In genomic region chr12:30835216-30835615, GRCh38 we compare ENCODE assay signal across 18 cellular contexts.
DNase-seq lines count a peak whose midpoint lies in the region; ATAC-seq, FAIRE-seq and TF ChIP-seq lines count a peak whose summit lies in the region.
"Had no signal": no experiment of that assay in that cellular context is flagged by ENCODE, and none has a peak within 500 bp of the region (broad histone marks: within the 10 kb centered on the region; RNA-seq: fewer than 3 reads in every experiment).

No MANE protein-coding gene starts in this region.

- H4K20me1 ChIP-seq in H9 (ENCODE audit: control insufficient read depth, insufficient read depth, insufficient read length) (no peaks in the 10 kb centered on the region), K562 (replicated peaks; ENCODE audit: control insufficient read depth, insufficient read depth, low read length) (no peaks in the 10 kb centered on the region)
- H4K20me1 ChIP-seq: BLaER1 treated with 17β-estradiol and CSF1 and Interleukin-3, amounts not matched to agents 10 nM and 100 nM had no signal

- H3K4me1 ChIP-seq in H9 (ENCODE audit: insufficient read depth, low read length) (no peaks in the 10 kb centered on the region; the same call in 1 of the 2 replicates), K562 (replicated peaks in 1 of 2; ENCODE audit: control insufficient read depth in 2 of 2, insufficient read depth in 2 of 2, low read length in 2 of 2) (peaks cover 0 to 2% of the 10 kb centered on the region in 2 experiments; a peak in 1 of 5 replicates), gastroesophageal sphincter (no peaks in the 10 kb centered on the region)
- H3K4me1 ChIP-seq: BLaER1 treated with 17β-estradiol and CSF1 and Interleukin-3, amounts not matched to agents 10 nM and 100 nM had no signal

- no peak overlapping the region for H3K18ac ChIP-seq in H9 (ENCODE audit: insufficient read length, low read depth, low read length)

- peaks cover 15% of the 10 kb centered on the region for H3K27me3 Mint-ChIP-seq in H9 (ENCODE audit: low read depth)

- TF ChIP-seq POLR2A in K562 (conservative IDR thresholded peaks at IDR 0.05): no peak
- no peak for TF ChIP-seq POLR2A in gastroesophageal sphincter (IDR thresholded peaks at IDR 0.05)
- TF ChIP-seq POLR2A in GM12892 (IDR thresholded peaks at IDR 0.05; ENCODE audit: low read depth, low read length): no peak

- POLR2A ChIA-PET in K562 (lab: Yijun Ruan, JAX): no interaction called here

- no peak overlapping the region for H3K9ac ChIP-seq in H9 (ENCODE audit: extremely low read depth, insufficient read length, low read length)
- H3K9ac ChIP-seq in K562 (ENCODE audit: insufficient read depth in 1 of 2, low read depth in 2 of 2, low read length in 2 of 2): no peak overlapping the region
- H3K9ac ChIP-seq: BLaER1 treated with 17β-estradiol and CSF1 and Interleukin-3, amounts not matched to agents 10 nM and 100 nM had no signal

- no peak for TF ChIP-seq CTCF in H9 (conservative IDR thresholded peaks at IDR 0.05)
- TF ChIP-seq CTCF in K562 (IDR thresholded peaks at IDR 0.05 in 2 of 3, conservative IDR thresholded peaks at IDR 0.05 in 1 of 3; ENCODE audit: insufficient read depth in 2 of 3, low read depth in 1 of 3, low read length in 3 of 3): no peak
- no peak for TF ChIP-seq CTCF in gastroesophageal sphincter (IDR thresholded peaks at IDR 0.05)

- H3K9me1 ChIP-seq in K562 (ENCODE audit: control insufficient read depth, insufficient read depth, low read length): no peaks in the 10 kb centered on the region

- no peak overlapping the region for H3K14ac ChIP-seq in H9 (ENCODE audit: insufficient read depth, low read length)

- no peaks in the 10 kb centered on the region for H3K36me3 ChIP-seq in K562 (ENCODE audit: control insufficient read depth, insufficient read depth, low read length)
- no peaks in the 10 kb centered on the region for H3K36me3 ChIP-seq in gastroesophageal sphincter
- H3K36me3 ChIP-seq: BLaER1 treated with 17β-estradiol and CSF1 and Interleukin-3, amounts not matched to agents 10 nM and 100 nM had no signal

- ATAC-seq in K562: no peak
- no peak for ATAC-seq in gastroesophageal sphincter
- ATAC-seq in GM18873 (IDR thresholded peaks at IDR 0.05; ENCODE audit: low FRiP score, unreplicated experiment): no peak
- ATAC-seq: CD8-positive, alpha-beta T cell; GM23338; HCT116 had no signal

- H3T11ph ChIP-seq in H9 (ENCODE audit: low read length): no peak overlapping the region

- no peak overlapping the region for H4K91ac ChIP-seq in H9 (ENCODE audit: insufficient read length, low read depth, low read length)

- H2BK5ac ChIP-seq in H9 (ENCODE audit: insufficient read length, low read length): no peak overlapping the region

- no peak overlapping the region for H3K4ac ChIP-seq in H9 (ENCODE audit: low read depth, low read length)

- H2BK20ac ChIP-seq in H9 (ENCODE audit: low read depth, low read length, poor library complexity, severe bottlenecking): no peak overlapping the region

- H3K27ac ChIP-seq in H9 (ENCODE audit: insufficient read length, low read depth, low read length) (no peak overlapping the region), K562 (ENCODE audit: extremely low read depth, low read depth, low read length) (no peak overlapping the region), gastroesophageal sphincter (no peak overlapping the region)
- H3K27ac ChIP-seq: BLaER1 treated with 17β-estradiol and CSF1 and Interleukin-3, amounts not matched to agents 10 nM and 100 nM had no signal

- no peak overlapping the region for H2AK5ac ChIP-seq in H9 (ENCODE audit: insufficient read length, low read length)

- H3K79me2 ChIP-seq in H9 (ENCODE audit: insufficient read depth, low read length) (no peaks in the 10 kb centered on the region), K562 (ENCODE audit: control insufficient read depth, insufficient read depth, low read length) (no peaks in the 10 kb centered on the region)

- DNase-seq in H9 (peak; percentile 12), K562 (ENCODE audit: extremely low read depth in 1 of 4, low spot score in 3 of 4) (no peak), left kidney (ENCODE audit: low read depth, low spot score) (peak; percentile 14), GM12892 (ENCODE audit: insufficient read length) (no peak)
- no peak for DNase-seq in activated CD4-positive, alpha-beta T cell treated with anti-CD3 and anti-CD28 coated beads, Interleukin-2, amount 50 U/mL, for 48 hours
- DNase-seq: 8988T; Calu3; CD8-positive, alpha-beta T cell; DMS79 treated with DMSO at 0.1 percent for 48 hours; GF-D8; HFFc6 had no signal

- no peaks in the 10 kb centered on the region for H3K79me1 ChIP-seq in H9 (ENCODE audit: insufficient read depth, low read depth, low read length, poor library complexity, severe bottlenecking)

- H2AFZ ChIP-seq in H9 (ENCODE audit: low read length): no peak overlapping the region
- H2AFZ ChIP-seq in K562 (ENCODE audit: low read depth, low read length): peak overlapping the region; percentile 39; the same call in 1 of the 2 replicates
- H2AFZ ChIP-seq: GM23338 had no signal

- H3K4me2 ChIP-seq in H9 (ENCODE audit: insufficient read depth, insufficient read length, low read length): no peak overlapping the region
- H3K4me2 ChIP-seq in K562 (ENCODE audit: insufficient read depth, low read length): no peak overlapping the region
- H3K4me2 ChIP-seq: GM23338 had no signal

- H2BK12ac ChIP-seq in H9 (ENCODE audit: insufficient read length, low read depth, low read length): no peak overlapping the region

- no peak overlapping the region for H2BK15ac ChIP-seq in H9 (ENCODE audit: low read depth, low read length)

- peaks cover 9 to 11% of the 10 kb centered on the region in 2 experiments; a peak in 3 of 4 replicates for H3K4me1 Mint-ChIP-seq in H9
- H3K4me1 Mint-ChIP-seq: B cell had no signal

- no peak overlapping the region for H2BK120ac ChIP-seq in H9 (ENCODE audit: low read depth, low read length, poor library complexity, severe bottlenecking)

- in situ Hi-C loops in K562 (cut with MboI): no loop called here

- FAIRE-seq in K562 (lab: Jason Lieb, UNC) (no peak), GM12892 (lab: Jason Lieb, UNC) (no peak)
- FAIRE-seq: H54 had no signal

- no peak for TF ChIP-seq RAD21 in K562 (CRISPR knock-in tag; conservative IDR thresholded peaks at IDR 0.05 in 1 of 2, IDR thresholded peaks at IDR 0.05 in 1 of 2)

- H3K36me3 Mint-ChIP-seq in H9 (ENCODE audit: insufficient read depth in 1 of 3, low read depth in 3 of 3): peaks cover 0 to 9% (median 4%) of the 10 kb centered on the region in 3 experiments; a peak in 2 of 7 replicates
- H3K36me3 Mint-ChIP-seq: CD8-positive, alpha-beta T cell had no signal

- CTCF ChIA-PET in K562 (lab: Yijun Ruan, JAX; ENCODE audit: low intra/inter-chr PET ratio): no interaction called here

- no peaks in the 10 kb centered on the region for H3K23me2 ChIP-seq in H9 (ENCODE audit: insufficient read length, low read depth, low read length, poor library complexity, severe bottlenecking)

- WGBS in H9 (ENCODE audit: extremely low coverage, insufficient read length, low lambda C conversion rate): no CpG with 5 or more reads among the region's 4 CpGs
- 3% methylated on average over 4 of the region's 4 CpGs for WGBS in K562 (ENCODE audit: insufficient coverage, low coverage, missing lambda C conversion rate)
- WGBS in gastroesophageal sphincter (ENCODE audit: low coverage in 1 of 2), 2 donors: 69 to 77% methylated on average over 4 of the region's 4 CpGs

- no peak overlapping the region for H3K4me3 Mint-ChIP-seq in H9
- H3K4me3 Mint-ChIP-seq: B cell; CD8-positive, alpha-beta T cell; GM23338; HFFc6 had no signal

- BruUV-seq in K562 (replicated peaks; lab: Mats Ljungman, UMichigan): no TSS peak

- no peak overlapping the region for H4K8ac ChIP-seq in H9 (replicated peaks; ENCODE audit: insufficient read length, low read depth, low read length)

- no peak overlapping the region for H3K56ac ChIP-seq in H9 (ENCODE audit: insufficient read length, low read depth, low read length)

- H3K9me3 ChIP-seq in H9 (ENCODE audit: control insufficient read depth, low read depth, low read length) (no peaks in the 10 kb centered on the region), K562 (replicated peaks; ENCODE audit: control insufficient read depth, insufficient read depth, low read depth, low read length) (no peaks in the 10 kb centered on the region), gastroesophageal sphincter (no peaks in the 10 kb centered on the region)
- H3K9me3 ChIP-seq: BLaER1 treated with 17β-estradiol and CSF1 and Interleukin-3, amounts not matched to agents 10 nM and 100 nM had no signal

- peak overlapping the region in 1 of 3 experiments; percentile 34; a peak in 1 of 7 replicates for H3K27ac Mint-ChIP-seq in H9
- H3K27ac Mint-ChIP-seq: B cell; CD8-positive, alpha-beta T cell; GM23338; HFFc6 had no signal

- intact Hi-C loops in K562 (cut with micrococcal nuclease): no loop called here

- no peak overlapping the region for H3K4me3 ChIP-seq in K562
- no peak overlapping the region for H3K4me3 ChIP-seq in gastroesophageal sphincter
- H3K4me3 ChIP-seq: BLaER1 treated with 17β-estradiol and CSF1 and Interleukin-3, amounts not matched to agents 10 nM and 100 nM; GM23338 had no signal

- no peak overlapping the region for H3K23ac ChIP-seq in H9 (ENCODE audit: insufficient read length, low read depth, low read length)

- no peak for TF ChIP-seq EP300 in K562 (IDR thresholded peaks at IDR 0.05; ENCODE audit: low read length)
- no peak for TF ChIP-seq EP300 in gastroesophageal sphincter (IDR thresholded peaks at IDR 0.05)

- no peak overlapping the region for H4K5ac ChIP-seq in H9 (ENCODE audit: insufficient read length, low read depth, low read length)

- H3K27me3 ChIP-seq in H9 (ENCODE audit: insufficient read depth, low read length) (no peaks in the 10 kb centered on the region), K562 (ENCODE audit: control insufficient read depth in 2 of 2, insufficient read depth in 2 of 2, low read length in 2 of 2) (peaks cover 0 to 32% of the 10 kb centered on the region in 2 experiments; a peak in 4 of 5 replicates), gastroesophageal sphincter (peaks cover 32% of the 10 kb centered on the region)
- H3K27me3 ChIP-seq: BLaER1 treated with 17β-estradiol and CSF1 and Interleukin-3, amounts not matched to agents 10 nM and 100 nM had no signal

- H3K9me3 Mint-ChIP-seq in H9: peaks cover 0 to 17% of the 10 kb centered on the region in 2 experiments; a peak in 4 of 5 replicates
- H3K9me3 Mint-ChIP-seq: CD8-positive, alpha-beta T cell; HFFc6 had no signal

Comparison
In these comparisons a context has a peak if more than half of its experiments do, and no peak if none do; other contexts are left out.
1. DNase-seq: peak in H9 (single experiment) and left kidney (single experiment); none in K562 (0 of 4), activated CD4-positive, alpha-beta T cell treated with anti-CD3 and anti-CD28 coated beads, Interleukin-2, amount 50 U/mL, for 48 hours (0 of 2) and GM12892 (single experiment).